In the genomic region with DNA sequence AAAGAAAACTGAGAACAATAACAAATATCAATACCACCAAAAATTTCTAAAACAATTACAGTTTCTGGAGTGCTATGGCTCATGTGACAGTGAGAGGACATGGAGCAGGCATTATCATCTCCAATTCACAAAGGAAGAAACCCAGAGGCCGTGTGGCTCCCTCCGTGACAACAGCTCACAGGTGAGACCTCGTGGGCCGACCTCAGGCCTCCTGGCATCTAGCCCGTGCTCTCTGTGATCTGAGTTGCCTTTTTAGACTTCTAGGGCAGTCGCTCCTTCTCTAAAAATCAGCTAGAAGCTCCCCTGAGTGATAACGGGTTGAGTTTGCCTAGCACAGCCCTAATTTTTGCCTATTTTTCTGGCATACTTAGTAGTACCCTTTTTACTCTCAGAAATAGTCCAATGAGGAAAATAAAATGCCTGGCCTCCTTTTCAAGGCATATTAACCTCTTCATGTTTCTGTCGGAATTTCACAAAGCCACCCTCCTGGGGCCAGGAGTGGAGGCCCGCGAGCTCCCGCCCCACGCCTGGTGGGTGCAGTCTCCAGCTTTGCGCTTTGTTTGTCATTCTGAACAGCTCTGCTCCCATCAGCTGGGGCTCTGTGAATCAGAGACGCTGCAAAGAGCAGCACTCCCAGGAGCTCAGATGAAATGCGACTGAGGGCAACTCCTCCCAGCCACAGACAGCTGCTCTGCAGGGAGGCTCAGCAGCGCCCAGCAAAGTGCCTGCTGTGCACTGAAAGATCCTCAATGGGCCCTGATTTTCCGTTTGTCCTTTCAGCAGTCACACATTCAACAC, we compare ENCODE assay signal across 1 cellular context.
TF ChIP-seq lines count a peak whose summit lies in the region.

No MANE protein-coding gene starts in this region.

TF ChIP-seq in IMR-90, 13 proteins besides CTCF, POLR2A, EP300 and RAD21 (continued from another document):
- TF ChIP-seq, protein P1, sequence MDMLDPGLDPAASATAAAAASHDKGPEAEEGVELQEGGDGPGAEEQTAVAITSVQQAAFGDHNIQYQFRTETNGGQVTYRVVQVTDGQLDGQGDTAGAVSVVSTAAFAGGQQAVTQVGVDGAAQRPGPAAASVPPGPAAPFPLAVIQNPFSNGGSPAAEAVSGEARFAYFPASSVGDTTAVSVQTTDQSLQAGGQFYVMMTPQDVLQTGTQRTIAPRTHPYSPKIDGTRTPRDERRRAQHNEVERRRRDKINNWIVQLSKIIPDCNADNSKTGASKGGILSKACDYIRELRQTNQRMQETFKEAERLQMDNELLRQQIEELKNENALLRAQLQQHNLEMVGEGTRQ (IDR thresholded peaks at IDR 0.05; ENCODE audit: low read depth, low read length) = no peak
- TF ChIP-seq CHD1 (IDR thresholded peaks at IDR 0.05; ENCODE audit: low read depth, low read length) (no peak), RCOR1 (IDR thresholded peaks at IDR 0.05; ENCODE audit: insufficient replicate concordance, low read length) (no peak), MAFK (IDR thresholded peaks at IDR 0.05; ENCODE audit: low read depth, low read length) (no peak), NFE2L2 (IDR thresholded peaks at IDR 0.05; ENCODE audit: low read depth, low read length) (no peak), FOS (IDR thresholded peaks at IDR 0.05; ENCODE audit: low read depth, low read length) (no peak), SMC3 (IDR thresholded peaks at IDR 0.05; ENCODE audit: low read depth, low read length) (no peak)
- TF ChIP-seq, protein P2, sequence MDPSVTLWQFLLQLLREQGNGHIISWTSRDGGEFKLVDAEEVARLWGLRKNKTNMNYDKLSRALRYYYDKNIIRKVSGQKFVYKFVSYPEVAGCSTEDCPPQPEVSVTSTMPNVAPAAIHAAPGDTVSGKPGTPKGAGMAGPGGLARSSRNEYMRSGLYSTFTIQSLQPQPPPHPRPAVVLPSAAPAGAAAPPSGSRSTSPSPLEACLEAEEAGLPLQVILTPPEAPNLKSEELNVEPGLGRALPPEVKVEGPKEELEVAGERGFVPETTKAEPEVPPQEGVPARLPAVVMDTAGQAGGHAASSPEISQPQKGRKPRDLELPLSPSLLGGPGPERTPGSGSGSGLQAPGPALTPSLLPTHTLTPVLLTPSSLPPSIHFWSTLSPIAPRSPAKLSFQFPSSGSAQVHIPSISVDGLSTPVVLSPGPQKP (IDR thresholded peaks at IDR 0.05; ENCODE audit: borderline replicate concordance, low read depth, low read length) = no peak
TF ChIP-seq in IMR-90: peak in this region for 0.
